Comparison of ENCODE assay signal across 22 cellular contexts in the genomic region with DNA sequence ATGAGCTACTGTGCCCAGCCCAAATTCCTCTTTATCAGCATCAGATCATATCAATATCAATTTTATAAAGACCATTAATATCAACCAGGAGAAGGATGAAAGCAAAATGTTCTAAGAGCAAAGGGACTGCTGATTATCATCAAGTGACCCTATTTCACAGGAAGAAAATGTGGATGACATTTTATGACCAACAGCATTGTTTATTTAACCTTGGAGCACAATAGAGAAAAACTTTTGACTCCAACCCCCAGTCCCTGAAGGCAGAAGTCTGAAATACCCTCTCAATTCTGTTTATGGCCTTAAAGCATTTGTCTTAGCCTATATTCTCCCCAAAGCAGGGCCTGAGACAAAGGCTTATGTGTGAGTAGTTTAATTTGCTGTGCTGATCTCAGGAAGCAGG.
"Had no signal": no experiment of that assay in that cellular context is flagged by ENCODE, and none has a peak within 500 bp of the region (broad histone marks: within the 10 kb centered on the region; RNA-seq: fewer than 3 reads in every experiment).

No MANE protein-coding gene starts in this region.

- H3K9ac ChIP-seq: SK-N-SH had no signal

- ATAC-seq: Panc1, PC-3 had no signal

- H3K4me2 ChIP-seq: SK-N-SH had no signal

- H3K27ac ChIP-seq: HL-60, RWPE1 had no signal

- DNase-seq: KBM-7; MV-4-11; NCI-H1048; NCI-H1105; NCI-H1417; NCI-H1436 treated with DMSO at 0.1 percent for 48 hours; NCI-H1694 treated with DMSO at 0.1 percent for 48 hours; NCI-H1930; NCI-H2081; NCI-H2171; NCI-H226; NCI-H446; NCI-H526; NCI-H82; NK-92 treated with Interleukin-12 subunit alpha and Interleukin-12 subunit beta, amount 100 ng/mL, for 24 hours; PC-3; SHP77; SK-N-SH had no signal

- FAIRE-seq: HTR-8/SVneo had no signal

- H3K9me3 ChIP-seq: SK-N-SH had no signal
